In the genomic region with DNA sequence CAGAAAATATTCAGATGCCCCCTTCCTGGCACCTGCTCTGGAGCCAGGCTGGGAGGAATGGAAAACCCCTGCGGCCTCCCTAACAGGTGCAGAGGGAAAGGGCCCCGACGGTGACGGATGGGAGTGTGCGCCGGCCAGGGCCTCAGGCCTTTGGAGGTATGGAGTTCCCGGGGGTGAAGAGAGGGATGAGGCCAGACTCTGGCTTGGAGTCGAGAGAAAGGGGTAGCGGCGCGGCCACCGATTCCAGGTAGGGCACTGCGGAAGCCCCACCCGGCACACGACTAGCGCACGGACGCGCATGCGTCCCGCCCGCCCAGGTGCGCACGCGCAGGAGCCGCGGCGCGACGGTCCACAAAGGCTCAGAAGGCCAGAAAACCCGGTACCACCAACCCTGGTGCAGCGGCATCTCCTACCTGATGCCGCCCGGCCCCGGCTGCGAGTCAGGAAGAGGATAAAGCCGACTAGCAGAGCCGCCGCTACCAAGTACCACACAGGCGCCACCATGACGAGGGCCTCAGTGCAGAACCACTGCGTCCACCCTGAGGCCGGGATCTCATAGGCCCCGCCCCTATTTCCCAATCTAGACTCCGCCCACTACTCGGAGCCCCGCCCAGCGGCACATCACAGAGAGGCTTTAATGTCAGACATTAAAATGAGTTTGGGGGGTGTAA, we compare ENCODE assay signal across 1 cellular context.
TF ChIP-seq lines count a peak whose summit lies in the region.

A gene (minus strand): TSS at position 559 of the 671 bp plus-strand sequence. CDS start 55 bp downstream, at position 504.

TF ChIP-seq in HEK293, 187 proteins besides CTCF, POLR2A, EP300 and RAD21 (continued from another document and continues in another):
- TF ChIP-seq, protein P1, sequence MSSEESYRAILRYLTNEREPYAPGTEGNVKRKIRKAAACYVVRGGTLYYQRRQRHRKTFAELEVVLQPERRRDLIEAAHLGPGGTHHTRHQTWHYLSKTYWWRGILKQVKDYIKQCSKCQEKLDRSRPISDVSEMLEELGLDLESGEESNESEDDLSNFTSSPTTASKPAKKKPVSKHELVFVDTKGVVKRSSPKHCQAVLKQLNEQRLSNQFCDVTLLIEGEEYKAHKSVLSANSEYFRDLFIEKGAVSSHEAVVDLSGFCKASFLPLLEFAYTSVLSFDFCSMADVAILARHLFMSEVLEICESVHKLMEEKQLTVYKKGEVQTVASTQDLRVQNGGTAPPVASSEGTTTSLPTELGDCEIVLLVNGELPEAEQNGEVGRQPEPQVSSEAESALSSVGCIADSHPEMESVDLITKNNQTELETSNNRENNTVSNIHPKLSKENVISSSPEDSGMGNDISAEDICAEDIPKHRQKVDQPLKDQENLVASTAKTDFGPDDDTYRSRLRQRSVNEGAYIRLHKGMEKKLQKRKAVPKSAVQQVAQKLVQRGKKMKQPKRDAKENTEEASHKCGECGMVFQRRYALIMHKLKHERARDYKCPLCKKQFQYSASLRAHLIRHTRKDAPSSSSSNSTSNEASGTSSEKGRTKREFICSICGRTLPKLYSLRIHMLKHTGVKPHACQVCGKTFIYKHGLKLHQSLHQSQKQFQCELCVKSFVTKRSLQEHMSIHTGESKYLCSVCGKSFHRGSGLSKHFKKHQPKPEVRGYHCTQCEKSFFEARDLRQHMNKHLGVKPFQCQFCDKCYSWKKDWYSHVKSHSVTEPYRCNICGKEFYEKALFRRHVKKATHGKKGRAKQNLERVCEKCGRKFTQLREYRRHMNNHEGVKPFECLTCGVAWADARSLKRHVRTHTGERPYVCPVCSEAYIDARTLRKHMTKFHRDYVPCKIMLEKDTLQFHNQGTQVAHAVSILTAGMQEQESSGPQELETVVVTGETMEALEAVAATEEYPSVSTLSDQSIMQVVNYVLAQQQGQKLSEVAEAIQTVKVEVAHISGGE (tag by site-specific recombination; conservative IDR thresholded peaks at IDR 0.05; ENCODE audit: low read depth), result peak; percentile 41; the same call in 1 of the 2 replicates
- 0 out of 2 replicates have a peak, but pooled peaks have one; percentile 36 for TF ChIP-seq ZNF610 (tag by site-specific recombination; IDR thresholded peaks at IDR 0.05; ENCODE audit: borderline replicate concordance)
- TF ChIP-seq, protein P2, sequence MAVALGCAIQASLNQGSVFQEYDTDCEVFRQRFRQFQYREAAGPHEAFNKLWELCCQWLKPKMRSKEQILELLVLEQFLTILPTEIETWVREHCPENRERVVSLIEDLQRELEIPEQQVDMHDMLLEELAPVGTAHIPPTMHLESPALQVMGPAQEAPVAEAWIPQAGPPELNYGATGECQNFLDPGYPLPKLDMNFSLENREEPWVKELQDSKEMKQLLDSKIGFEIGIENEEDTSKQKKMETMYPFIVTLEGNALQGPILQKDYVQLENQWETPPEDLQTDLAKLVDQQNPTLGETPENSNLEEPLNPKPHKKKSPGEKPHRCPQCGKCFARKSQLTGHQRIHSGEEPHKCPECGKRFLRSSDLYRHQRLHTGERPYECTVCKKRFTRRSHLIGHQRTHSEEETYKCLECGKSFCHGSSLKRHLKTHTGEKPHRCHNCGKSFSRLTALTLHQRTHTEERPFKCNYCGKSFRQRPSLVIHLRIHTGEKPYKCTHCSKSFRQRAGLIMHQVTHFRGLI (tag by site-specific recombination; IDR thresholded peaks at IDR 0.05), result peak; percentile 86
- TF ChIP-seq ZNF792 (tag by site-specific recombination; IDR thresholded peaks at IDR 0.05), result no peak
- peak; percentile 94 for TF ChIP-seq ZNF600 (tag by site-specific recombination; IDR thresholded peaks at IDR 0.05)
- no peak for TF ChIP-seq ZBTB21 (tag by site-specific recombination; IDR thresholded peaks at IDR 0.05)
- TF ChIP-seq ZNF473 (tag by site-specific recombination; IDR thresholded peaks at IDR 0.05), result no peak
- TF ChIP-seq KLF8 (tag by site-specific recombination; IDR thresholded peaks at IDR 0.05), result peak; percentile 72
- TF ChIP-seq ZNF335 (tag by site-specific recombination; conservative IDR thresholded peaks at IDR 0.05), result peak; percentile 76
- no peak for TF ChIP-seq ZBTB17 (tag by site-specific recombination; IDR thresholded peaks at IDR 0.05)
- no peak for TF ChIP-seq ZNF707 (tag by site-specific recombination; IDR thresholded peaks at IDR 0.05)
- TF ChIP-seq, protein P3, sequence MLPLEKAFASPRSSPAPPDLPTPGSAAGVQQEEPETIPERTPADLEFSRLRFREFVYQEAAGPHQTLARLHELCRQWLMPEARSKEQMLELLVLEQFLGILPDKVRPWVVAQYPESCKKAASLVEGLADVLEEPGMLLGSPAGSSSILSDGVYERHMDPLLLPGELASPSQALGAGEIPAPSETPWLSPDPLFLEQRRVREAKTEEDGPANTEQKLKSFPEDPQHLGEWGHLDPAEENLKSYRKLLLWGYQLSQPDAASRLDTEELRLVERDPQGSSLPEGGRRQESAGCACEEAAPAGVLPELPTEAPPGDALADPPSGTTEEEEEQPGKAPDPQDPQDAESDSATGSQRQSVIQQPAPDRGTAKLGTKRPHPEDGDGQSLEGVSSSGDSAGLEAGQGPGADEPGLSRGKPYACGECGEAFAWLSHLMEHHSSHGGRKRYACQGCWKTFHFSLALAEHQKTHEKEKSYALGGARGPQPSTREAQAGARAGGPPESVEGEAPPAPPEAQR (tag by site-specific recombination; IDR thresholded peaks at IDR 0.05), result no peak
- no peak for TF ChIP-seq ZNF585B (tag by site-specific recombination; IDR thresholded peaks at IDR 0.05)
- no peak for TF ChIP-seq ZNF654 (tag by site-specific recombination; IDR thresholded peaks at IDR 0.05; ENCODE audit: low read depth)
- TF ChIP-seq, protein P4, sequence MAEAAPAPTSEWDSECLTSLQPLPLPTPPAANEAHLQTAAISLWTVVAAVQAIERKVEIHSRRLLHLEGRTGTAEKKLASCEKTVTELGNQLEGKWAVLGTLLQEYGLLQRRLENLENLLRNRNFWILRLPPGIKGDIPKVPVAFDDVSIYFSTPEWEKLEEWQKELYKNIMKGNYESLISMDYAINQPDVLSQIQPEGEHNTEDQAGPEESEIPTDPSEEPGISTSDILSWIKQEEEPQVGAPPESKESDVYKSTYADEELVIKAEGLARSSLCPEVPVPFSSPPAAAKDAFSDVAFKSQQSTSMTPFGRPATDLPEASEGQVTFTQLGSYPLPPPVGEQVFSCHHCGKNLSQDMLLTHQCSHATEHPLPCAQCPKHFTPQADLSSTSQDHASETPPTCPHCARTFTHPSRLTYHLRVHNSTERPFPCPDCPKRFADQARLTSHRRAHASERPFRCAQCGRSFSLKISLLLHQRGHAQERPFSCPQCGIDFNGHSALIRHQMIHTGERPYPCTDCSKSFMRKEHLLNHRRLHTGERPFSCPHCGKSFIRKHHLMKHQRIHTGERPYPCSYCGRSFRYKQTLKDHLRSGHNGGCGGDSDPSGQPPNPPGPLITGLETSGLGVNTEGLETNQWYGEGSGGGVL (tag by site-specific recombination; IDR thresholded peaks at IDR 0.05), result 0 out of 2 replicates have a peak, but pooled peaks have one; percentile 0
- TF ChIP-seq, protein P5, sequence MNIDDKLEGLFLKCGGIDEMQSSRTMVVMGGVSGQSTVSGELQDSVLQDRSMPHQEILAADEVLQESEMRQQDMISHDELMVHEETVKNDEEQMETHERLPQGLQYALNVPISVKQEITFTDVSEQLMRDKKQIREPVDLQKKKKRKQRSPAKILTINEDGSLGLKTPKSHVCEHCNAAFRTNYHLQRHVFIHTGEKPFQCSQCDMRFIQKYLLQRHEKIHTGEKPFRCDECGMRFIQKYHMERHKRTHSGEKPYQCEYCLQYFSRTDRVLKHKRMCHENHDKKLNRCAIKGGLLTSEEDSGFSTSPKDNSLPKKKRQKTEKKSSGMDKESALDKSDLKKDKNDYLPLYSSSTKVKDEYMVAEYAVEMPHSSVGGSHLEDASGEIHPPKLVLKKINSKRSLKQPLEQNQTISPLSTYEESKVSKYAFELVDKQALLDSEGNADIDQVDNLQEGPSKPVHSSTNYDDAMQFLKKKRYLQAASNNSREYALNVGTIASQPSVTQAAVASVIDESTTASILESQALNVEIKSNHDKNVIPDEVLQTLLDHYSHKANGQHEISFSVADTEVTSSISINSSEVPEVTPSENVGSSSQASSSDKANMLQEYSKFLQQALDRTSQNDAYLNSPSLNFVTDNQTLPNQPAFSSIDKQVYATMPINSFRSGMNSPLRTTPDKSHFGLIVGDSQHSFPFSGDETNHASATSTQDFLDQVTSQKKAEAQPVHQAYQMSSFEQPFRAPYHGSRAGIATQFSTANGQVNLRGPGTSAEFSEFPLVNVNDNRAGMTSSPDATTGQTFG (tag by site-specific recombination; IDR thresholded peaks at IDR 0.05; ENCODE audit: borderline replicate concordance), result no peak
- peak; percentile 57; the same call in 1 of the 2 replicates for TF ChIP-seq SCRT2 (tag by site-specific recombination; IDR thresholded peaks at IDR 0.05)
- TF ChIP-seq ZIC2 (tag by site-specific recombination; IDR thresholded peaks at IDR 0.05), result no peak
- 0 out of 2 replicates have a peak, but pooled peaks have one; percentile 53 for TF ChIP-seq SP7 (tag by site-specific recombination; IDR thresholded peaks at IDR 0.05)
- peak; percentile 37; the same call in 1 of the 2 replicates for TF ChIP-seq ZNF777 (tag by site-specific recombination; IDR thresholded peaks at IDR 0.05; ENCODE audit: borderline replicate concordance)
- peak; percentile 48 for TF ChIP-seq KLF9 (tag by site-specific recombination; IDR thresholded peaks at IDR 0.05; ENCODE audit: low read depth)
- TF ChIP-seq, protein P6, sequence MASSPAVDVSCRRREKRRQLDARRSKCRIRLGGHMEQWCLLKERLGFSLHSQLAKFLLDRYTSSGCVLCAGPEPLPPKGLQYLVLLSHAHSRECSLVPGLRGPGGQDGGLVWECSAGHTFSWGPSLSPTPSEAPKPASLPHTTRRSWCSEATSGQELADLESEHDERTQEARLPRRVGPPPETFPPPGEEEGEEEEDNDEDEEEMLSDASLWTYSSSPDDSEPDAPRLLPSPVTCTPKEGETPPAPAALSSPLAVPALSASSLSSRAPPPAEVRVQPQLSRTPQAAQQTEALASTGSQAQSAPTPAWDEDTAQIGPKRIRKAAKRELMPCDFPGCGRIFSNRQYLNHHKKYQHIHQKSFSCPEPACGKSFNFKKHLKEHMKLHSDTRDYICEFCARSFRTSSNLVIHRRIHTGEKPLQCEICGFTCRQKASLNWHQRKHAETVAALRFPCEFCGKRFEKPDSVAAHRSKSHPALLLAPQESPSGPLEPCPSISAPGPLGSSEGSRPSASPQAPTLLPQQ (tag by site-specific recombination; IDR thresholded peaks at IDR 0.05), result peak; percentile 31; the same call in 1 of the 2 replicates
- TF ChIP-seq, protein P7, sequence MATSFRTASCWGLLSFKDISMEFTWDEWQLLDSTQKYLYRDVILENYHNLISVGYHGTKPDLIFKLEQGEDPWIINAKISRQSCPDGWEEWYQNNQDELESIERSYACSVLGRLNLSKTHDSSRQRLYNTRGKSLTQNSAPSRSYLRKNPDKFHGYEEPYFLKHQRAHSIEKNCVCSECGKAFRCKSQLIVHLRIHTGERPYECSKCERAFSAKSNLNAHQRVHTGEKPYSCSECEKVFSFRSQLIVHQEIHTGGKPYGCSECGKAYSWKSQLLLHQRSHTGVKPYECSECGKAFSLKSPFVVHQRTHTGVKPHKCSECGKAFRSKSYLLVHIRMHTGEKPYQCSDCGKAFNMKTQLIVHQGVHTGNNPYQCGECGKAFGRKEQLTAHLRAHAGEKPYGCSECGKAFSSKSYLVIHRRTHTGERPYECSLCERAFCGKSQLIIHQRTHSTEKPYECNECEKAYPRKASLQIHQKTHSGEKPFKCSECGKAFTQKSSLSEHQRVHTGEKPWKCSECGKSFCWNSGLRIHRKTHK (tag by site-specific recombination; IDR thresholded peaks at IDR 0.05), result no peak
- TF ChIP-seq ZNF394 (tag by site-specific recombination; IDR thresholded peaks at IDR 0.05; ENCODE audit: borderline replicate concordance), result peak; percentile 42; the same call in 1 of the 2 replicates
- TF ChIP-seq, protein P8, sequence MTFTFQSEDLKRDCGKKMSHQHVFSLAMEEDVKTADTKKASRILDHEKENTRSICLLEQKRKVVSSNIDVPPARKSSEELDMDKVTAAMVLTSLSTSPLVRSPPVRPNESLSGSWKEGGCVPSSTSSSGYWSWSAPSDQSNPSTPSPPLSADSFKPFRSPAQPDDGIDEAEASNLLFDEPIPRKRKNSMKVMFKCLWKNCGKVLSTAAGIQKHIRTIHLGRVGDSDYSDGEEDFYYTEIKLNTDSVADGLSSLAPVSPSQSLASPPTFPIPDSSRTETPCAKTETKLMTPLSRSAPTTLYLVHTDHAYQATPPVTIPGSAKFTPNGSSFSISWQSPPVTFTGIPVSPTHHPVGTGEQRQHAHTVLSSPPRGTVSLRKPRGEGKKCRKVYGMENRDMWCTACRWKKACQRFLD (tag by site-specific recombination; IDR thresholded peaks at IDR 0.05), result no peak
- peak; percentile 67 for TF ChIP-seq ZEB2 (tag by site-specific recombination; IDR thresholded peaks at IDR 0.05)
- peak; percentile 75 for TF ChIP-seq SP2 (tag by site-specific recombination; IDR thresholded peaks at IDR 0.05)
- no peak for TF ChIP-seq ZNF791 (tag by site-specific recombination; IDR thresholded peaks at IDR 0.05)
- TF ChIP-seq OSR2 (tag by site-specific recombination; IDR thresholded peaks at IDR 0.05), result peak; percentile 32; the same call in 1 of the 2 replicates
- TF ChIP-seq ZBTB20 (tag by site-specific recombination; IDR thresholded peaks at IDR 0.05), result peak; percentile 81
- no peak for TF ChIP-seq ZNF324 (tag by site-specific recombination; IDR thresholded peaks at IDR 0.05)
- TF ChIP-seq SALL2 (tag by site-specific recombination; IDR thresholded peaks at IDR 0.05; ENCODE audit: borderline replicate concordance), result no peak
- peak; percentile 17; the same call in 1 of the 2 replicates for TF ChIP-seq ZNF2 (tag by site-specific recombination; IDR thresholded peaks at IDR 0.05)
- TF ChIP-seq GLIS2 (tag by site-specific recombination; IDR thresholded peaks at IDR 0.05), result no peak
- TF ChIP-seq ZXDB (tag by site-specific recombination; IDR thresholded peaks at IDR 0.05), result peak; percentile 71
- TF ChIP-seq, protein P9, sequence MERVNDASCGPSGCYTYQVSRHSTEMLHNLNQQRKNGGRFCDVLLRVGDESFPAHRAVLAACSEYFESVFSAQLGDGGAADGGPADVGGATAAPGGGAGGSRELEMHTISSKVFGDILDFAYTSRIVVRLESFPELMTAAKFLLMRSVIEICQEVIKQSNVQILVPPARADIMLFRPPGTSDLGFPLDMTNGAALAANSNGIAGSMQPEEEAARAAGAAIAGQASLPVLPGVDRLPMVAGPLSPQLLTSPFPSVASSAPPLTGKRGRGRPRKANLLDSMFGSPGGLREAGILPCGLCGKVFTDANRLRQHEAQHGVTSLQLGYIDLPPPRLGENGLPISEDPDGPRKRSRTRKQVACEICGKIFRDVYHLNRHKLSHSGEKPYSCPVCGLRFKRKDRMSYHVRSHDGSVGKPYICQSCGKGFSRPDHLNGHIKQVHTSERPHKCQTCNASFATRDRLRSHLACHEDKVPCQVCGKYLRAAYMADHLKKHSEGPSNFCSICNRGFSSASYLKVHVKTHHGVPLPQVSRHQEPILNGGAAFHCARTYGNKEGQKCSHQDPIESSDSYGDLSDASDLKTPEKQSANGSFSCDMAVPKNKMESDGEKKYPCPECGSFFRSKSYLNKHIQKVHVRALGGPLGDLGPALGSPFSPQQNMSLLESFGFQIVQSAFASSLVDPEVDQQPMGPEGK (tag by site-specific recombination; IDR thresholded peaks at IDR 0.05), result peak; percentile 53
- TF ChIP-seq, protein P10, sequence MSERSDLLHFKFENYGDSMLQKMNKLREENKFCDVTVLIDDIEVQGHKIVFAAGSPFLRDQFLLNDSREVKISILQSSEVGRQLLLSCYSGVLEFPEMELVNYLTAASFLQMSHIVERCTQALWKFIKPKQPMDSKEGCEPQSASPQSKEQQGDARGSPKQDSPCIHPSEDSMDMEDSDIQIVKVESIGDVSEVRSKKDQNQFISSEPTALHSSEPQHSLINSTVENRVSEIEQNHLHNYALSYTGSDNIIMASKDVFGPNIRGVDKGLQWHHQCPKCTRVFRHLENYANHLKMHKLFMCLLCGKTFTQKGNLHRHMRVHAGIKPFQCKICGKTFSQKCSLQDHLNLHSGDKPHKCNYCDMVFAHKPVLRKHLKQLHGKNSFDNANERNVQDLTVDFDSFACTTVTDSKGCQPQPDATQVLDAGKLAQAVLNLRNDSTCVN (tag by site-specific recombination; optimal IDR thresholded peaks at IDR 0.05), result peak; percentile 88
